In the genomic region with DNA sequence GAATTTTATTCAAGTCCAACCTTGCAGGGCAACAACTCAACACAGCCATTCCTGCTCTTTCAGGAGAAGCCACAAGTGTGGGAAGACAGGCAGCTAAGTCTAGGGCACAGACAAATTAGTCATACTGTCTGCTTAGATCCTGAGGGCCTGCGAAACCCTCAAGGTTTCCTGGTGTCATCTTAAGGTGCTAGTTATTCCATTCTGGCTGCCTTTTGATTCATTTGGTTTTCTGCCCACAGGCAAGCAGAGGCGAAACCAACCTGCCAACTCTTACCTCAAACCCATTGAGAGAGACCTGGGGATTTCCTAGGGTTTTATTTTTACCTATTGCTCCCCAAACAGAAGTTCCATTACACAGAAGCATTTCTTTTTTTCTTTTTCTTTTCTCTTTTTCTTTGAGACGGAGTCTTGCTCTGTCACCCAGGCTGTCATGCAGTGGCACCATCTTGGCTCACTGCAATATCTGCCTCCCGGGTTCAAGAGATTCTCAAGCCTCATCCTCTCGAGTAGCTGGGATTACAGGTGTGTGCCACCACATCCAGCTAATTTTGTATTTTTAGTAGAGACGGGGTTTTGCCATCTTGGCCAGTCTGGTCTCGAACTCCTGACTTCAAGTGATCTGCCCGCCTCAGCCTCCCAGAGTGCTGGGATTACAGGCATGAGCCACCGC, we compare ENCODE assay signal across 8 cellular contexts. TPM values are rescaled to one million over a fixed set of nuclear protein-coding genes. Genes with fewer than 3 reads are reported as not detected.
DNase-seq lines count a peak whose midpoint lies in the region; ATAC-seq lines count a peak whose summit lies in the region.

No MANE protein-coding gene starts in this region.

- peak overlapping the region; percentile 21 for H3K4me3 Mint-ChIP-seq in T-helper 1 cell treated with Interleukin-12 subunit alpha and Interleukin-12 subunit beta and Interleukin-4 antibody, amounts not matched to agents 30 μg/mL and 1 μg/mL, for 36 hours

- peak; percentile 75 for ATAC-seq in GM18508 (IDR thresholded peaks at IDR 0.05; ENCODE audit: insufficient read depth, unreplicated experiment)
- ATAC-seq in HG02763 (IDR thresholded peaks at IDR 0.05; ENCODE audit: unreplicated experiment), result peak; percentile 83
- peak; percentile 64 for ATAC-seq in esophagus mucosa

- DNase-seq in DMS153 (lab: John Stamatoyannopoulos, UW) (no peak), NCI-H2029 treated with DMSO at 0.1 percent for 48 hours (lab: John Stamatoyannopoulos, UW) (no peak), cerebellum (ENCODE audit: low spot score) (no peak), DMS153 treated with DMSO at 0.1 percent for 48 hours (lab: John Stamatoyannopoulos, UW; ENCODE audit: unreplicated experiment) (no peak)

- peaks cover 27% of the 10 kb centered on the region for H3K4me1 Mint-ChIP-seq in T-helper 1 cell treated with Interleukin-12 subunit alpha and Interleukin-12 subunit beta and Interleukin-4 antibody, amounts not matched to agents 30 μg/mL and 1 μg/mL, for 36 hours (ENCODE audit: low read depth)

- peak overlapping the region; percentile 66 for H3K27ac Mint-ChIP-seq in T-helper 1 cell treated with Interleukin-12 subunit alpha and Interleukin-12 subunit beta and Interleukin-4 antibody, amounts not matched to agents 30 μg/mL and 1 μg/mL, for 36 hours

- H3K9me3 Mint-ChIP-seq in T-helper 1 cell treated with Interleukin-12 subunit alpha and Interleukin-12 subunit beta and Interleukin-4 antibody, amounts not matched to agents 30 μg/mL and 1 μg/mL, for 36 hours, result no peaks in the 10 kb centered on the region

- H3K36me3 Mint-ChIP-seq in T-helper 1 cell treated with Interleukin-12 subunit alpha and Interleukin-12 subunit beta and Interleukin-4 antibody, amounts not matched to agents 30 μg/mL and 1 μg/mL, for 36 hours (ENCODE audit: low read depth), result no peaks in the 10 kb centered on the region

- H3K27me3 Mint-ChIP-seq in T-helper 1 cell treated with Interleukin-12 subunit alpha and Interleukin-12 subunit beta and Interleukin-4 antibody, amounts not matched to agents 30 μg/mL and 1 μg/mL, for 36 hours (ENCODE audit: low read depth), result no peaks in the 10 kb centered on the region

RNA-seq across cellular contexts. Expression of a gene that starts 23.7 kb away (rescaled TPM):
- total RNA-seq in esophagus mucosa, result not detected
- total RNA-seq in cerebellum, result not detected

RNA-seq across cellular contexts. Expression of a gene that starts 32.3 kb away (rescaled TPM):
- total RNA-seq in esophagus mucosa (not detected), cerebellum (not detected)
